Comparison of ENCODE assay signal across 27 cellular contexts in the genomic region with DNA sequence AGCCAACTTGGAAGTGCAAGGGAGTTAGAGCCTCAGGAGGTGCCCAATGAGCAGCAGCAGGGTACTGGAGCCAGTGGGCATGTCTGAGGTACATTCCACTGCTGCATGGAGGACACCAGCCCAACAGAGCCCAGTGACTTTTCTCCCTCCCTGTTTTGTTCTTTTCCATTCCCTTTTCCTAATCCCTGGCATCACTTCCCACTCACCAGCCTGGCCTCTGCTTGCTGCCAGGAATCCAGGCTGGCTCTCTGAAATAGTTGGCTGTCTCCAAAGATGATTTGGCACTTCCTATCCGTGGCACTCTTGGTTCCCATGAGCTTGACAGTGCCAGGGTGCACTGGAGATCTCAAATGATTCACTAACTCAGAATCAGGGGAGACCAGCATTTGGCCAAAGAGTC.
"Had no signal": no experiment of that assay in that cellular context is flagged by ENCODE, and none has a peak within 500 bp of the region (broad histone marks: within the 10 kb centered on the region; RNA-seq: fewer than 3 reads in every experiment).

No MANE protein-coding gene starts in this region.

- H3K27me3 Mint-ChIP-seq: naive B cell had no signal

- DNase-seq: effector memory CD8-positive, alpha-beta T cell; erythroblast; esophagus squamous epithelium; foreskin melanocyte; hypothalamus; immature natural killer cell; mesenchymal stem cell; mucosa of descending colon; naive B cell; right lobe of liver; small intestine; stimulated activated CD4-positive, alpha-beta T cell treated with anti-CD3 and anti-CD28 coated beads, Interleukin-15, amount 100 ng/mL, for 24 hours; stimulated activated CD4-positive, alpha-beta T cell treated with anti-CD3 and anti-CD28 coated beads, Interleukin-4, amount 100 ng/mL, for 24 hours; stimulated activated naive CD4-positive, alpha-beta T cell treated with Interleukin-2 at 50 U/mL for 16 hours; stomach; testis; tibial artery had no signal

- H3K27me3 ChIP-seq: neutrophil, right lobe of liver, testis, tibial artery had no signal

- ATAC-seq: effector memory CD8-positive, alpha-beta T cell; left lobe of liver; mucosa of descending colon; natural killer cell treated with Interleukin-12 subunit alpha and Interleukin-12 subunit beta and Interleukin-15 and Interleukin-18, amount 100 ng/mL, for 72 hours; right lobe of liver; stimulated activated effector memory CD8-positive, alpha-beta T cell treated with anti-CD3 and anti-CD28 coated beads, Interleukin-12 subunit alpha, Interleukin-12 subunit beta, amount 100 ng/mL, for 72 hours had no signal

- H3K27ac Mint-ChIP-seq: effector memory CD8-positive, alpha-beta T cell; mesothelial cell of epicardium; natural killer cell treated with Interleukin-12 subunit alpha and Interleukin-12 subunit beta and Interleukin-15 and Interleukin-18, amount 100 ng/mL, for 72 hours; progenitor cell of endocrine pancreas; stimulated activated effector memory CD8-positive, alpha-beta T cell treated with anti-CD3 and anti-CD28 coated beads, Interleukin-12 subunit alpha, Interleukin-12 subunit beta, amount 100 ng/mL, for 72 hours; type B pancreatic cell had no signal

- H3K36me3 Mint-ChIP-seq: immature natural killer cell; mesothelial cell of epicardium; natural killer cell treated with Interleukin-12 subunit alpha and Interleukin-12 subunit beta and Interleukin-15 and Interleukin-18, amount 100 ng/mL, for 72 hours; stimulated activated effector memory CD8-positive, alpha-beta T cell treated with anti-CD3 and anti-CD28 coated beads, Interleukin-12 subunit alpha, Interleukin-12 subunit beta, amount 100 ng/mL, for 72 hours; type B pancreatic cell had no signal

- H3K4me1 Mint-ChIP-seq: immature natural killer cell; mesothelial cell of epicardium; naive B cell; stimulated activated effector memory CD8-positive, alpha-beta T cell treated with anti-CD3 and anti-CD28 coated beads, Interleukin-12 subunit alpha, Interleukin-12 subunit beta, amount 100 ng/mL, for 72 hours had no signal

- H3K4me3 ChIP-seq: coronary artery, esophagus squamous epithelium, mucosa of descending colon, right lobe of liver, stomach, testis, tibial artery had no signal

- H3K36me3 ChIP-seq: esophagus squamous epithelium, neutrophil, right lobe of liver, stomach, tibial artery had no signal

- H3K4me3 Mint-ChIP-seq: effector memory CD8-positive, alpha-beta T cell; immature natural killer cell; mesothelial cell of epicardium; naive B cell; natural killer cell treated with Interleukin-12 subunit alpha and Interleukin-12 subunit beta and Interleukin-15 and Interleukin-18, amount 100 ng/mL, for 72 hours; neural crest cell; stimulated activated effector memory CD8-positive, alpha-beta T cell treated with anti-CD3 and anti-CD28 coated beads, Interleukin-12 subunit alpha, Interleukin-12 subunit beta, amount 100 ng/mL, for 72 hours; type B pancreatic cell had no signal

- H3K9me3 ChIP-seq: esophagus squamous epithelium, mucosa of descending colon, neutrophil, right lobe of liver, testis, tibial artery had no signal

- H3K27ac ChIP-seq: coronary artery, esophagus squamous epithelium, neutrophil, parathyroid adenoma, right lobe of liver, stomach, testis, tibial artery had no signal

- H3K9me3 Mint-ChIP-seq: effector memory CD8-positive, alpha-beta T cell; immature natural killer cell; mesothelial cell of epicardium; type B pancreatic cell had no signal

- H3K4me1 ChIP-seq: esophagus squamous epithelium, parathyroid adenoma, right lobe of liver, stomach, testis, tibial artery had no signal
